In genomic region chr22:43955040-43955882, GRCh38 we compare ENCODE assay signal across 1 cellular context.
TF ChIP-seq lines count a peak whose summit lies in the region.

Gene SAMM50 (plus strand): TSS chr22:43955442. CDS start chr22:43955578, 136 bp downstream.

TF ChIP-seq in GM12878, 131 proteins besides CTCF, POLR2A, EP300 and RAD21 (continued from another document and continues in another):
- TF ChIP-seq CUX1 (IDR thresholded peaks at IDR 0.05; ENCODE audit: insufficient replicate concordance, low read depth, low read length) (no peak), MYB (IDR thresholded peaks at IDR 0.05; ENCODE audit: borderline replicate concordance, low read depth, low read length) (no peak), SIN3A (IDR thresholded peaks at IDR 0.05; ENCODE audit: low read depth, low read length) (0 out of 2 replicates have a peak, but pooled peaks have one; percentile 52), SMARCA5 (IDR thresholded peaks at IDR 0.05) (no peak), GABPA (IDR thresholded peaks at IDR 0.05; ENCODE audit: low read depth) (peak; percentile 96), CHD1 (IDR thresholded peaks at IDR 0.05; ENCODE audit: low read depth, low read length) (no peak), NKRF (conservative IDR thresholded peaks at IDR 0.05) (peak; percentile 60), RB1 (IDR thresholded peaks at IDR 0.05; ENCODE audit: borderline replicate concordance) (peak; percentile 51; the same call in 1 of the 2 replicates), MAX (IDR thresholded peaks at IDR 0.05; ENCODE audit: low read depth, low read length) (peak; percentile 64), HDAC2 (IDR thresholded peaks at IDR 0.05) (no peak), EED (IDR thresholded peaks at IDR 0.05; ENCODE audit: low read depth) (no peak), LARP7 (IDR thresholded peaks at IDR 0.05) (peak; percentile 55), PAX5 (IDR thresholded peaks at IDR 0.05; ENCODE audit: borderline replicate concordance, low read depth, low read length) (no peak), MLLT1 (IDR thresholded peaks at IDR 0.05) (no peak), ZNF217 (IDR thresholded peaks at IDR 0.05) (no peak), BCL11A (IDR thresholded peaks at IDR 0.05; ENCODE audit: low read depth, low read length) (no peak), CEBPB (IDR thresholded peaks at IDR 0.05; ENCODE audit: borderline replicate concordance in 1 of 2, low read depth in 2 of 2, low read length in 2 of 2) (no peak), E2F4 (IDR thresholded peaks at IDR 0.05; ENCODE audit: low read depth, low read length) (no peak), RELB (IDR thresholded peaks at IDR 0.05; ENCODE audit: low read depth) (peak; percentile 78), SUZ12 (IDR thresholded peaks at IDR 0.05; ENCODE audit: unreplicated experiment) (no peak), POU2F2 (IDR thresholded peaks at IDR 0.05; ENCODE audit: borderline replicate concordance, low read depth, low read length) (peak; percentile 61; the same call in 1 of the 3 replicates), SMAD1 (IDR thresholded peaks at IDR 0.05; ENCODE audit: low read depth, partially characterized antibody) (peak; percentile 47), MXI1 (IDR thresholded peaks at IDR 0.05; ENCODE audit: low read depth, low read length) (peak; percentile 93), PKNOX1 (IDR thresholded peaks at IDR 0.05) (peak; percentile 65), BMI1 (IDR thresholded peaks at IDR 0.05; ENCODE audit: borderline replicate concordance) (no peak), PBX3 (IDR thresholded peaks at IDR 0.05; ENCODE audit: insufficient replicate concordance, low read depth, low read length) (no peak), CHD4 (IDR thresholded peaks at IDR 0.05) (no peak), ETV6 (conservative IDR thresholded peaks at IDR 0.05 in 1 of 2, IDR thresholded peaks at IDR 0.05 in 1 of 2; ENCODE audit: borderline replicate concordance in 1 of 2, low read depth in 1 of 2) (no peak), PAX8 (IDR thresholded peaks at IDR 0.05) (no peak), JUNB (IDR thresholded peaks at IDR 0.05) (no peak), TCF3 (IDR thresholded peaks at IDR 0.05; ENCODE audit: borderline replicate concordance, insufficient read depth, low read depth, low read length) (0 out of 2 replicates have a peak, but pooled peaks have one; percentile 37), BACH1 (IDR thresholded peaks at IDR 0.05; ENCODE audit: borderline replicate concordance) (peak; percentile 89), ESRRA (IDR thresholded peaks at IDR 0.05; ENCODE audit: low read length) (no peak)
- TF ChIP-seq, protein P1, sequence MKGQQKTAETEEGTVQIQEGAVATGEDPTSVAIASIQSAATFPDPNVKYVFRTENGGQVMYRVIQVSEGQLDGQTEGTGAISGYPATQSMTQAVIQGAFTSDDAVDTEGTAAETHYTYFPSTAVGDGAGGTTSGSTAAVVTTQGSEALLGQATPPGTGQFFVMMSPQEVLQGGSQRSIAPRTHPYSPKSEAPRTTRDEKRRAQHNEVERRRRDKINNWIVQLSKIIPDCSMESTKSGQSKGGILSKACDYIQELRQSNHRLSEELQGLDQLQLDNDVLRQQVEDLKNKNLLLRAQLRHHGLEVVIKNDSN (IDR thresholded peaks at IDR 0.05; ENCODE audit: borderline replicate concordance, extremely low read length, insufficient read depth, low read depth, low read length) = peak; percentile 82
- TF ChIP-seq, protein P2, sequence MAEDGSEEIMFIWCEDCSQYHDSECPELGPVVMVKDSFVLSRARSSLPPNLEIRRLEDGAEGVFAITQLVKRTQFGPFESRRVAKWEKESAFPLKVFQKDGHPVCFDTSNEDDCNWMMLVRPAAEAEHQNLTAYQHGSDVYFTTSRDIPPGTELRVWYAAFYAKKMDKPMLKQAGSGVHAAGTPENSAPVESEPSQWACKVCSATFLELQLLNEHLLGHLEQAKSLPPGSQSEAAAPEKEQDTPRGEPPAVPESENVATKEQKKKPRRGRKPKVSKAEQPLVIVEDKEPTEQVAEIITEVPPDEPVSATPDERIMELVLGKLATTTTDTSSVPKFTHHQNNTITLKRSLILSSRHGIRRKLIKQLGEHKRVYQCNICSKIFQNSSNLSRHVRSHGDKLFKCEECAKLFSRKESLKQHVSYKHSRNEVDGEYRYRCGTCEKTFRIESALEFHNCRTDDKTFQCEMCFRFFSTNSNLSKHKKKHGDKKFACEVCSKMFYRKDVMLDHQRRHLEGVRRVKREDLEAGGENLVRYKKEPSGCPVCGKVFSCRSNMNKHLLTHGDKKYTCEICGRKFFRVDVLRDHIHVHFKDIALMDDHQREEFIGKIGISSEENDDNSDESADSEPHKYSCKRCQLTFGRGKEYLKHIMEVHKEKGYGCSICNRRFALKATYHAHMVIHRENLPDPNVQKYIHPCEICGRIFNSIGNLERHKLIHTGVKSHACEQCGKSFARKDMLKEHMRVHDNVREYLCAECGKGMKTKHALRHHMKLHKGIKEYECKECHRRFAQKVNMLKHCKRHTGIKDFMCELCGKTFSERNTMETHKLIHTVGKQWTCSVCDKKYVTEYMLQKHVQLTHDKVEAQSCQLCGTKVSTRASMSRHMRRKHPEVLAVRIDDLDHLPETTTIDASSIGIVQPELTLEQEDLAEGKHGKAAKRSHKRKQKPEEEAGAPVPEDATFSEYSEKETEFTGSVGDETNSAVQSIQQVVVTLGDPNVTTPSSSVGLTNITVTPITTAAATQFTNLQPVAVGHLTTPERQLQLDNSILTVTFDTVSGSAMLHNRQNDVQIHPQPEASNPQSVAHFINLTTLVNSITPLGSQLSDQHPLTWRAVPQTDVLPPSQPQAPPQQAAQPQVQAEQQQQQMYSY (CRISPR knock-in tag; IDR thresholded peaks at IDR 0.05) = no peak
